ENCODE assay signal across 9 cellular contexts in genomic region chr2:53422979-53423378, GRCh38.
A peak's percentile ranks its signal among the peaks of the same experiment; 100 is the strongest.
DNase-seq lines count a peak whose midpoint lies in the region; ATAC-seq, FAIRE-seq and TF ChIP-seq lines count a peak whose summit lies in the region.
"Had no signal": no experiment of that assay in that cellular context is flagged by ENCODE, and none has a peak within 500 bp of the region (broad histone marks: within the 10 kb centered on the region; RNA-seq: fewer than 3 reads in every experiment).

No MANE protein-coding gene starts in this region.

- TF ChIP-seq POLR2A in body of pancreas (IDR thresholded peaks at IDR 0.05) (no peak), HepG2 (IDR thresholded peaks at IDR 0.05; ENCODE audit: insufficient read depth in 1 of 2, low read depth in 2 of 2, low read length in 2 of 2) (no peak)

- intact Hi-C loops in body of pancreas (cut with DNase I): no loop called here
- intact Hi-C loops in HepG2 (cut with micrococcal nuclease; ENCODE audit: unreplicated experiment): loop anchor here (1.0 to 2.0 kb wide), 3 partner anchors 50 to 317 kb away; no protein-coding TSS in a partner anchor

- CTCF ChIA-PET in HepG2 (lab: Yijun Ruan, JAX; ENCODE audit: low intra/inter-chr PET ratio, low total read pairs): interaction anchor here (1.9 kb wide), 1 partner anchor 317 kb away, joined by 11 read pairs; no protein-coding TSS in a partner anchor

- no peak overlapping the region for H3K27ac ChIP-seq in CD4-positive, CD25-positive, alpha-beta regulatory T cell (ENCODE audit: insufficient read depth, low read length, poor library complexity, severe bottlenecking)
- H3K27ac ChIP-seq in body of pancreas (no peak overlapping the region), HepG2 (ENCODE audit: extremely low read length, insufficient read depth, low read length) (no peak overlapping the region)

- TF ChIP-seq EP300 in HepG2 (IDR thresholded peaks at IDR 0.05; ENCODE audit: low read depth in 2 of 2, low read length in 2 of 2) (no peak), HepG2 (CRISPR knock-in tag; IDR thresholded peaks at IDR 0.05; ENCODE audit: borderline replicate concordance) (no peak)

- H3K9me3 Mint-ChIP-seq in CD4-positive, CD25-positive, alpha-beta regulatory T cell: peaks cover 0 to 4% (median 0%) of the 10 kb centered on the region in 7 donors

- no peaks in the 10 kb centered on the region for H3K4me1 ChIP-seq in CD4-positive, CD25-positive, alpha-beta regulatory T cell (ENCODE audit: control insufficient read depth, insufficient read depth, low read length, poor library complexity, severe bottlenecking)
- H3K4me1 ChIP-seq in body of pancreas (no peaks in the 10 kb centered on the region), HepG2 (ENCODE audit: insufficient read depth, low read length) (no peaks in the 10 kb centered on the region)

- H3K27ac Mint-ChIP-seq in CD4-positive, CD25-positive, alpha-beta regulatory T cell: no peak overlapping the region

- BruUV-seq in HepG2 (replicated peaks; lab: Mats Ljungman, UMichigan): no TSS peak

- H2AFZ ChIP-seq in HepG2 (ENCODE audit: low read length): no peak overlapping the region

- TF ChIP-seq RAD21 in HepG2 (CRISPR knock-in tag; IDR thresholded peaks at IDR 0.05): peak; percentile 56

- H3K36me3 Mint-ChIP-seq in CD4-positive, CD25-positive, alpha-beta regulatory T cell: no peaks in the 10 kb centered on the region
- H3K36me3 Mint-ChIP-seq: naive B cell had no signal

- no peak overlapping the region for H3K4me3 ChIP-seq in CD4-positive, CD25-positive, alpha-beta regulatory T cell (ENCODE audit: low read depth, low read length)
- no peak overlapping the region for H3K4me3 ChIP-seq in body of pancreas
- no peak overlapping the region for H3K4me3 ChIP-seq in HepG2 (replicated peaks in 1 of 3; ENCODE audit: insufficient read depth in 1 of 3, low read depth in 2 of 3, low read length in 3 of 3)

- ATAC-seq in CD4-positive, CD25-positive, alpha-beta regulatory T cell (ENCODE audit: low read depth in 2 of 2): no peak
- ATAC-seq in GM18519 (IDR thresholded peaks at IDR 0.05; ENCODE audit: low FRiP score, unreplicated experiment): peak; percentile 90
- peak; percentile 80 for ATAC-seq in HG03039 (IDR thresholded peaks at IDR 0.05; ENCODE audit: unreplicated experiment)
- ATAC-seq in body of pancreas: no peak
- ATAC-seq in HepG2: peak; percentile 98
- no peak for ATAC-seq in HG03108 (IDR thresholded peaks at IDR 0.05; ENCODE audit: unreplicated experiment)

- no peaks in the 10 kb centered on the region for H3K79me2 ChIP-seq in HepG2 (ENCODE audit: insufficient read depth, low read length)

- peak in 2 of 3 donors; percentile 2 to 39 for DNase-seq in CD4-positive, CD25-positive, alpha-beta regulatory T cell
- DNase-seq in NCI-H460 (ENCODE audit: extremely low read depth, low read depth): peak; percentile 20
- DNase-seq in body of pancreas: peak; percentile 30 to 52 (median 36)
- peak; percentile 50 for DNase-seq in HepG2 (ENCODE audit: low spot score)
- no peak for DNase-seq in stimulated activated naive CD4-positive, alpha-beta T cell treated with Interleukin-2 at 50 U/mL for 16 hours (lab: John Stamatoyannopoulos, UW)
- DNase-seq: naive B cell had no signal

- in situ Hi-C loops in HepG2 (cut with HindIII; ENCODE audit: extremely low pct_ligation_motif_present, low pct_unique_long_range_greater_than_20kb): loop anchor here (10.0 kb wide), 1 partner anchor 322 kb away; no protein-coding TSS in a partner anchor

- H3K27me3 ChIP-seq in CD4-positive, CD25-positive, alpha-beta regulatory T cell (ENCODE audit: control insufficient read depth, insufficient read depth, low read length): no peaks in the 10 kb centered on the region
- H3K27me3 ChIP-seq in body of pancreas: no peaks in the 10 kb centered on the region
- no peaks in the 10 kb centered on the region; a peak in 1 of 5 replicates for H3K27me3 ChIP-seq in HepG2 (ENCODE audit: control insufficient read depth in 1 of 2, insufficient read depth in 2 of 2, low read length in 2 of 2)

- no peaks in the 10 kb centered on the region for H3K4me1 Mint-ChIP-seq in CD4-positive, CD25-positive, alpha-beta regulatory T cell

- H4K20me1 ChIP-seq in HepG2 (ENCODE audit: insufficient read depth, low read length): no peaks in the 10 kb centered on the region

- H3K4me2 ChIP-seq in HepG2 (ENCODE audit: low read depth, low read length): no peak overlapping the region

- no peaks in the 10 kb centered on the region for H3K36me3 ChIP-seq in CD4-positive, CD25-positive, alpha-beta regulatory T cell (ENCODE audit: control insufficient read depth, insufficient read depth, low read length)
- H3K36me3 ChIP-seq in body of pancreas (replicated peaks in 1 of 2; ENCODE audit: insufficient read depth in 1 of 2, low read depth in 2 of 2): no peaks in the 10 kb centered on the region
- no peaks in the 10 kb centered on the region for H3K36me3 ChIP-seq in HepG2 (replicated peaks in 1 of 2; ENCODE audit: control insufficient read depth in 1 of 2, insufficient read depth in 2 of 2, low read length in 2 of 2)

- H3K9me3 ChIP-seq in CD4-positive, CD25-positive, alpha-beta regulatory T cell (ENCODE audit: control insufficient read depth in 2 of 2, low read length in 2 of 2): no peaks in the 10 kb centered on the region
- H3K9me3 ChIP-seq in body of pancreas (no peaks in the 10 kb centered on the region), HepG2 (ENCODE audit: low read length) (no peaks in the 10 kb centered on the region)

- no peak overlapping the region for H3K9ac ChIP-seq in HepG2 (ENCODE audit: insufficient read depth, low read depth, low read length)

- POLR2A ChIA-PET in HepG2 (lab: Yijun Ruan, JAX): no interaction called here

- whole genome bisulfite sequencing in body of pancreas, 2 donors: 46 to 58% methylated on average over 3 of the region's 3 CpGs
- 4% methylated on average over 3 of the region's 3 CpGs for WGBS in HepG2 (ENCODE audit: low lambda C conversion rate)

- TF ChIP-seq CTCF in body of pancreas (IDR thresholded peaks at IDR 0.05) (peak in 4 of 7 experiments; percentile 20 to 46 (median 42)), HepG2 (CRISPR knock-in tag; IDR thresholded peaks at IDR 0.05) (peak; percentile 79)

- no peak overlapping the region for H3K4me3 Mint-ChIP-seq in CD4-positive, CD25-positive, alpha-beta regulatory T cell
- H3K4me3 Mint-ChIP-seq: naive B cell had no signal

- peaks cover 5% of the 10 kb centered on the region for H3K27me3 Mint-ChIP-seq in CD4-positive, CD25-positive, alpha-beta regulatory T cell

- FAIRE-seq in HepG2 (lab: Jason Lieb, UNC): peak; percentile 65

TF ChIP-seq in HepG2, 621 proteins besides CTCF, POLR2A, EP300 and RAD21 (continues in another document):
- peak; percentile 51 for TF ChIP-seq XRCC5 (optimal IDR thresholded peaks at IDR 0.05; ENCODE audit: low read length)
- no peak for TF ChIP-seq ZFAT (CRISPR knock-in tag; conservative IDR thresholded peaks at IDR 0.05)
- TF ChIP-seq WIZ (CRISPR knock-in tag; IDR thresholded peaks at IDR 0.05): no peak
- peak; percentile 71 for TF ChIP-seq SMC3 (IDR thresholded peaks at IDR 0.05; ENCODE audit: low read length)
- no peak for TF ChIP-seq ARID4A (CRISPR knock-in tag; IDR thresholded peaks at IDR 0.05; ENCODE audit: borderline replicate concordance)
- no peak for TF ChIP-seq CHD2 (IDR thresholded peaks at IDR 0.05; ENCODE audit: low read depth, low read length)
- TF ChIP-seq CSRNP2 (CRISPR knock-in tag; conservative IDR thresholded peaks at IDR 0.05; ENCODE audit: low read depth): no peak
- TF ChIP-seq CEBPB (IDR thresholded peaks at IDR 0.05; ENCODE audit: borderline replicate concordance, low read depth, low read length): 0 out of 2 replicates have a peak, but pooled peaks have one; percentile 23
- no peak for TF ChIP-seq AHR (CRISPR knock-in tag; IDR thresholded peaks at IDR 0.05)
- no peak for TF ChIP-seq SMAD9 (CRISPR knock-in tag; IDR thresholded peaks at IDR 0.05)
- no peak for TF ChIP-seq HOXA5 (CRISPR knock-in tag; IDR thresholded peaks at IDR 0.05)
- TF ChIP-seq SYNCRIP (IDR thresholded peaks at IDR 0.05; ENCODE audit: insufficient read depth, low read depth, low read length): no peak

Comparison
In these comparisons a context has a peak if more than half of its experiments do, and no peak if none do; other contexts are left out.
1. ATAC-seq: peak in GM18519 (single experiment), HG03039 (single experiment) and HepG2 (single experiment); none in CD4-positive, CD25-positive, alpha-beta regulatory T cell (0 of 2), body of pancreas (single experiment) and HG03108 (single experiment).